In the genomic region with DNA sequence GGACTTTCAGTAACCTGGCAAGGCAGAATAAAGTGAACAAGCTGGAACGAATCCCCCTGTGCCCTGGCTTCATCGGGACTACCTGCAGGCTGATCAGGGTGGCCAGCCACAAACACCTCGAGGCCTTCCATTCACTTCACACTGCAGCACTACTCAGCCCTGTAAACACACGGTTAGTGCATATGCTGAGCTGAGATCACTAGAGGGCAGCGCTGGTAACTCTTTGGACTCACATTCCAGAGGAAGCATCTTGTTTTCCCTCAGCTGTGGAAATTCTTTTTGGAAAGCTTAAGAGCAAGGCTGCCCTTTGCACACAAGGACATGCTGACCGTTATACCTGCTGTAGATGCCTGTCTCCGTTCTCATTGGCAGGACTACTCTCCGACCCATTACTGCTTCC, we compare ENCODE assay signal across 8 cellular contexts. TPM values are rescaled to one million over a fixed set of nuclear protein-coding genes. Genes with fewer than 3 reads are reported as not detected.
DNase-seq lines count a peak whose midpoint lies in the region; ATAC-seq and TF ChIP-seq lines count a peak whose summit lies in the region.

No MANE protein-coding gene starts in this region.

- no peaks in the 10 kb centered on the region for H3K27me3 ChIP-seq in kidney epithelial cell (ENCODE audit: control insufficient read depth, insufficient read depth, low read length)

- H3K27ac Mint-ChIP-seq in activated T-cell treated with anti-CD3 and anti-CD28 coated beads, Interleukin-2, amount 50 U/mL, for 72 hours, result peak overlapping the region; percentile 83
- no peak overlapping the region for H3K27ac Mint-ChIP-seq in activated naive CD8-positive, alpha-beta T cell treated with anti-CD3 and anti-CD28 coated beads, Interleukin-2, amount 10 ng/mL, durations not matched to agents 7 days and 5 days

- H3K27me3 Mint-ChIP-seq in activated T-cell treated with anti-CD3 and anti-CD28 coated beads, Interleukin-2, amount 50 U/mL, for 72 hours (ENCODE audit: low read depth), result no peaks in the 10 kb centered on the region
- H3K27me3 Mint-ChIP-seq in activated T-cell treated with anti-CD3 and anti-CD28 coated beads, Interleukin-2, amount 50 U/mL, for 4 hours (ENCODE audit: low read depth), result no peaks in the 10 kb centered on the region
- H3K27me3 Mint-ChIP-seq in activated naive CD8-positive, alpha-beta T cell treated with anti-CD3 and anti-CD28 coated beads, Interleukin-2, amount 10 ng/mL, durations not matched to agents 7 days and 5 days, result no peaks in the 10 kb centered on the region

- H3K4me1 Mint-ChIP-seq in activated T-cell treated with anti-CD3 and anti-CD28 coated beads, Interleukin-2, amount 50 U/mL, for 72 hours (ENCODE audit: low read depth), result peaks cover 27% of the 10 kb centered on the region
- peaks cover 6% of the 10 kb centered on the region for H3K4me1 Mint-ChIP-seq in activated T-cell treated with anti-CD3 and anti-CD28 coated beads, Interleukin-2, amount 50 U/mL, for 4 hours (ENCODE audit: low read depth)
- peaks cover 4% of the 10 kb centered on the region for H3K4me1 Mint-ChIP-seq in activated naive CD8-positive, alpha-beta T cell treated with anti-CD3 and anti-CD28 coated beads, Interleukin-2, amount 10 ng/mL, durations not matched to agents 7 days and 5 days

- H3K9me3 Mint-ChIP-seq in activated T-cell treated with anti-CD3 and anti-CD28 coated beads, Interleukin-2, amount 50 U/mL, for 72 hours, result no peaks in the 10 kb centered on the region
- no peaks in the 10 kb centered on the region for H3K9me3 Mint-ChIP-seq in activated T-cell treated with anti-CD3 and anti-CD28 coated beads, Interleukin-2, amount 50 U/mL, for 4 hours
- no peaks in the 10 kb centered on the region for H3K9me3 Mint-ChIP-seq in activated naive CD8-positive, alpha-beta T cell treated with anti-CD3 and anti-CD28 coated beads, Interleukin-2, amount 10 ng/mL, durations not matched to agents 7 days and 5 days

- TF ChIP-seq CTCF in kidney epithelial cell (IDR thresholded peaks at IDR 0.05; ENCODE audit: insufficient read depth, low read length, poor library complexity, severe bottlenecking), result peak; percentile 60

- POLR2A ChIA-PET in activated naive CD8-positive, alpha-beta T cell treated with anti-CD3 and anti-CD28 coated beads, Interleukin-2, amount 10 ng/mL, durations not matched to agents 7 days and 5 days (lab: Charles Lee), result no interaction called here

- H3K4me3 Mint-ChIP-seq in activated T-cell treated with anti-CD3 and anti-CD28 coated beads, Interleukin-2, amount 50 U/mL, for 72 hours, result no peak overlapping the region
- H3K4me3 Mint-ChIP-seq in activated T-cell treated with anti-CD3 and anti-CD28 coated beads, Interleukin-2, amount 50 U/mL, for 4 hours, result no peak overlapping the region
- no peak overlapping the region for H3K4me3 Mint-ChIP-seq in activated naive CD8-positive, alpha-beta T cell treated with anti-CD3 and anti-CD28 coated beads, Interleukin-2, amount 10 ng/mL, durations not matched to agents 7 days and 5 days

- peaks cover 24 to 42% of the 10 kb centered on the region in 2 donors for H3K36me3 Mint-ChIP-seq in activated T-cell treated with anti-CD3 and anti-CD28 coated beads, Interleukin-2, amount 50 U/mL, for 72 hours (ENCODE audit: insufficient read depth in 2 of 2)
- peaks cover 63% of the 10 kb centered on the region for H3K36me3 Mint-ChIP-seq in activated T-cell treated with anti-CD3 and anti-CD28 coated beads, Interleukin-2, amount 50 U/mL, for 4 hours (ENCODE audit: insufficient read depth)
- peaks cover 45% of the 10 kb centered on the region for H3K36me3 Mint-ChIP-seq in activated naive CD8-positive, alpha-beta T cell treated with anti-CD3 and anti-CD28 coated beads, Interleukin-2, amount 10 ng/mL, durations not matched to agents 7 days and 5 days

- no peak for ATAC-seq in activated T-cell treated with anti-CD3 and anti-CD28 coated beads, Interleukin-2, amount 50 U/mL, for 72 hours (replicated peaks in 1 of 2)
- no peak for ATAC-seq in activated T-cell treated with anti-CD3 and anti-CD28 coated beads, Interleukin-2, amount 50 U/mL, for 4 hours
- ATAC-seq in activated naive CD8-positive, alpha-beta T cell treated with anti-CD3 and anti-CD28 coated beads, Interleukin-2, amount 10 ng/mL, durations not matched to agents 7 days and 5 days (ENCODE audit: low read depth), result peak; percentile 41
- ATAC-seq in activated CD4-positive, CD25-positive, alpha-beta regulatory T cell treated with anti-CD3 and anti-CD28 coated beads, Interleukin-2, amount 50 U/mL, for 24 hours, result no peak
- no peak for ATAC-seq in GM19397 (IDR thresholded peaks at IDR 0.05; ENCODE audit: unreplicated experiment)

- no peak overlapping the region for H3K4me3 ChIP-seq in kidney epithelial cell (ENCODE audit: low read depth, low read length)

- no peak for DNase-seq in activated T-cell treated with anti-CD3 and anti-CD28 coated beads, Interleukin-2, amount 50 U/mL, for 72 hours
- no peak for DNase-seq in activated T-cell treated with anti-CD3 and anti-CD28 coated beads, Interleukin-2, amount 50 U/mL, for 4 hours
- DNase-seq in NCI-H2029 treated with DMSO at 0.1 percent for 48 hours (lab: John Stamatoyannopoulos, UW) (peak; percentile 78), kidney epithelial cell (ENCODE audit: low read depth) (no peak)
- no peak for DNase-seq in activated naive CD8-positive, alpha-beta T cell treated with anti-CD3 and anti-CD28 coated beads, Interleukin-2, amount 10 ng/mL, durations not matched to agents 7 days and 5 days
- no peak for DNase-seq in stimulated activated CD4-positive, alpha-beta T cell treated with anti-CD3 and anti-CD28 coated beads, Interleukin-2, amount 100 ng/mL, for 24 hours

- H3K36me3 ChIP-seq in kidney epithelial cell (ENCODE audit: control insufficient read depth, insufficient read depth, low read length), result no peaks in the 10 kb centered on the region

RNA-seq across cellular contexts. Expression of gene PCSK9, which starts 32.1 kb away (rescaled TPM):
- total RNA-seq in activated T-cell treated with anti-CD3 and anti-CD28 coated beads, Interleukin-2, amount 50 U/mL, for 72 hours, result not detected
- total RNA-seq in activated T-cell treated with anti-CD3 and anti-CD28 coated beads, Interleukin-2, amount 50 U/mL, for 4 hours, result under 1 TPM; 0.05 to 0.10 (median 0.08) TPM
- not detected for total RNA-seq in activated naive CD8-positive, alpha-beta T cell treated with anti-CD3 and anti-CD28 coated beads, Interleukin-2, amount 10 ng/mL, durations not matched to agents 7 days and 5 days
- 4.5 and 6.8 TPM in 2 replicates for total RNA-seq in kidney epithelial cell
